ENCODE assay signal across 14 cellular contexts in genomic region chr20:47126374-47126705, GRCh38.
DNase-seq lines count a peak whose midpoint lies in the region; ATAC-seq and TF ChIP-seq lines count a peak whose summit lies in the region.
"Had no signal": no experiment of that assay in that cellular context is flagged by ENCODE, and none has a peak within 500 bp of the region (broad histone marks: within the 10 kb centered on the region; RNA-seq: fewer than 3 reads in every experiment).

No MANE protein-coding gene starts in this region.

- H3K4me3 ChIP-seq in AG10803 (ENCODE audit: low read length): no peak overlapping the region
- no peak overlapping the region for H3K4me3 ChIP-seq in endodermal cell (ENCODE audit: low read length)
- H3K4me3 ChIP-seq in osteoblast (ENCODE audit: insufficient read depth, low read length): no peak overlapping the region
- no peak overlapping the region for H3K4me3 ChIP-seq in body of pancreas
- H3K4me3 ChIP-seq: coronary artery, lower lobe of right lung, tibial artery had no signal

- H3K27me3 ChIP-seq in endodermal cell (ENCODE audit: control insufficient read depth, insufficient read depth, low read length, poor library complexity, severe bottlenecking) (no peaks in the 10 kb centered on the region), osteoblast (ENCODE audit: insufficient read depth, low read length) (no peaks in the 10 kb centered on the region), body of pancreas (no peaks in the 10 kb centered on the region)

- H3K9me3 ChIP-seq in endodermal cell (ENCODE audit: control insufficient read depth, low read length) (peaks cover 2% of the 10 kb centered on the region), osteoblast (ENCODE audit: low read depth, low read length) (no peaks in the 10 kb centered on the region), body of pancreas (no peaks in the 10 kb centered on the region)
- H3K9me3 ChIP-seq: lower lobe of right lung, tibial artery had no signal

- no peak overlapping the region for H3K27ac ChIP-seq in endodermal cell (ENCODE audit: low read depth, low read length)
- H3K27ac ChIP-seq in osteoblast (ENCODE audit: low read depth, low read length): peak overlapping the region; percentile 72
- no peak overlapping the region for H3K27ac ChIP-seq in body of pancreas
- H3K27ac ChIP-seq: lower lobe of right lung had no signal

- no peak for TF ChIP-seq CTCF in AG10803 (conservative IDR thresholded peaks at IDR 0.05; ENCODE audit: low read length)
- no peak for TF ChIP-seq CTCF in endodermal cell (conservative IDR thresholded peaks at IDR 0.05)
- no peak for TF ChIP-seq CTCF in osteoblast (IDR thresholded peaks at IDR 0.05; ENCODE audit: extremely low read depth, low read depth, low read length)
- no peak for TF ChIP-seq CTCF in body of pancreas (IDR thresholded peaks at IDR 0.05)

- no peak for TF ChIP-seq POLR2A in body of pancreas (IDR thresholded peaks at IDR 0.05)

- no peaks in the 10 kb centered on the region for H4K20me1 ChIP-seq in osteoblast (ENCODE audit: insufficient read depth, low read length)

- H3K4me1 ChIP-seq in endodermal cell (ENCODE audit: control insufficient read depth, insufficient read depth, low read length) (peaks cover 19% of the 10 kb centered on the region), osteoblast (ENCODE audit: insufficient read depth, low read length) (peaks cover 35% of the 10 kb centered on the region), body of pancreas (peaks cover 15% of the 10 kb centered on the region)

- WGBS in endodermal cell (ENCODE audit: insufficient coverage in 1 of 2, insufficient read length in 1 of 2), 2 experiments: 92% methylated on average over 5 of the region's 5 CpGs; no CpG with 5 or more reads in 1 of the 2 experiments
- WGBS in body of pancreas, 2 donors: 93% methylated on average over 5 of the region's 5 CpGs

- H3K4me3 Mint-ChIP-seq in endodermal cell: no peak overlapping the region
- H3K4me3 Mint-ChIP-seq: T-helper 1 cell treated with Interleukin-12 subunit alpha and Interleukin-12 subunit beta and Interleukin-4 antibody, amounts not matched to agents 30 μg/mL and 1 μg/mL, for 36 hours had no signal

- peaks cover 5% of the 10 kb centered on the region for H3K36me3 ChIP-seq in endodermal cell (ENCODE audit: control insufficient read depth, insufficient read depth, low read length)
- H3K36me3 ChIP-seq in osteoblast (ENCODE audit: insufficient read depth, low read length): no peaks in the 10 kb centered on the region
- no peaks in the 10 kb centered on the region for H3K36me3 ChIP-seq in body of pancreas (replicated peaks in 1 of 2; ENCODE audit: insufficient read depth in 1 of 2, low read depth in 2 of 2)
- H3K36me3 ChIP-seq: lower lobe of right lung, tibial artery had no signal

- no peaks in the 10 kb centered on the region for H3K79me2 ChIP-seq in osteoblast (ENCODE audit: insufficient read depth, low read length)

- H3K4me1 Mint-ChIP-seq in endodermal cell: peaks cover 31% of the 10 kb centered on the region

- H3K4me2 ChIP-seq in osteoblast (ENCODE audit: insufficient read depth, low read length): peak overlapping the region; percentile 64

- H3K27ac Mint-ChIP-seq in endodermal cell: peak overlapping the region; percentile 47
- H3K27ac Mint-ChIP-seq: T-helper 1 cell treated with Interleukin-12 subunit alpha and Interleukin-12 subunit beta and Interleukin-4 antibody, amounts not matched to agents 30 μg/mL and 1 μg/mL, for 36 hours had no signal

- H3K27me3 Mint-ChIP-seq in endodermal cell (ENCODE audit: insufficient read depth): peaks cover 2% of the 10 kb centered on the region

- DNase-seq in AG10803 (ENCODE audit: low read depth): peak; percentile 40
- peak; percentile 46 for DNase-seq in NCI-H69 (lab: John Stamatoyannopoulos, UW)
- DNase-seq in endodermal cell: no peak
- no peak for DNase-seq in osteoblast (ENCODE audit: insufficient read length, low spot score, missing footprints)
- DNase-seq in body of pancreas: no peak
- no peak for DNase-seq in SK-N-DZ (ENCODE audit: low spot score)
- DNase-seq in AG08396 (ENCODE audit: low spot score): no peak
- DNase-seq: DMS79, lower lobe of right lung, PC-3, tibial artery had no signal

- ATAC-seq in body of pancreas (no peak), GM18873 (IDR thresholded peaks at IDR 0.05; ENCODE audit: low FRiP score, unreplicated experiment) (no peak)
- ATAC-seq: lower lobe of right lung had no signal

- no peak overlapping the region for H3K9ac ChIP-seq in endodermal cell (ENCODE audit: extremely low read depth, low read length, poor library complexity, severe bottlenecking)

- peak overlapping the region; percentile 31 for H2AFZ ChIP-seq in osteoblast (ENCODE audit: low read length)

- H3K9me3 Mint-ChIP-seq in endodermal cell: peaks cover 3% of the 10 kb centered on the region
- H3K9me3 Mint-ChIP-seq: T-helper 1 cell treated with Interleukin-12 subunit alpha and Interleukin-12 subunit beta and Interleukin-4 antibody, amounts not matched to agents 30 μg/mL and 1 μg/mL, for 36 hours had no signal

- H3K36me3 Mint-ChIP-seq in endodermal cell (ENCODE audit: low read depth): peaks cover 6% of the 10 kb centered on the region

- intact Hi-C loops in body of pancreas (cut with DNase I): no loop called here

Comparison
In these comparisons a context has a peak if more than half of its experiments do, and no peak if none do; other contexts are left out.
1. DNase-seq: peak in AG10803 (single experiment) and NCI-H69 (single experiment); none in endodermal cell (single experiment), osteoblast (single experiment), body of pancreas (0 of 4), SK-N-DZ (single experiment) and AG08396 (single experiment).